1 cellular context compared by ENCODE assay signal in the genomic region with DNA sequence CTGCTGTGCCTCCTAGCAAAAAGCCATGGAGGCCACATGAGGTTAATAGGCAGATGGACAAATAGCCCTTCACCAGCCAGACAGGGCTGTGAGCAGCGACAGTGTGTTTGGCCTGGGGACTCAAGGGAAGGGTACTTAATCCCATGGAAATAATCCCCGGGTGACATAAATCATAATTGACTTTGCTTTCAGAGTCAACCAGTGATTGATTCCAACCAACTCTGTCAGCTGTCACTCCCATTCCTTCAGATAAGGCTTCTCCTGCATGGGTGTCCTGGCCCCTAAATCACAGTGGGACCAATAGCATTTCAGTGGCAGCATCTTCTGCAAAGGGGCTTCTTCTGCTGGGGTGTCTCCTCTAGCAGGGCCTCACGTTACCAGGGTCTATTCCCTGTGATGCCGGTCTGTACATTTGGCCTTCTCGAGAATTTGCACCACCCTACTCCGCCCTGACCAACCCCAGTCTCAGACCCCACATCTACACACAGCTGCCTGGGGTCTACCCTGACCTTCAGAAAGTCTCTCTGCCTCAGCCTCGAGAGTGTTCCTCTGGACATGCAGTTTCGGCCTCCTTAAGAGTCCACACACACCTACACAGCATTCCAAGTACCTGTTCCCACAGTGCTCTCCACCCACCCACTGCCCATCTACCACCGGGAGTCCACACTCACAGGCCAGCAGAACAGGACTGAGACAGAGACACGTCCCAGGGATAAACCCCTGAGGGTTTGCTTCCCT.
TF ChIP-seq lines count a peak whose summit lies in the region.

No MANE protein-coding gene starts in this region.

TF ChIP-seq in neural cell, 6 proteins besides CTCF, POLR2A, EP300 and RAD21 (continued from another document):
- TF ChIP-seq TAF1 (IDR thresholded peaks at IDR 0.05; ENCODE audit: low read depth) = no peak
- no peak for TF ChIP-seq MXI1 (conservative IDR thresholded peaks at IDR 0.05; ENCODE audit: poor library complexity, severe bottlenecking)
- TF ChIP-seq, protein P1, sequence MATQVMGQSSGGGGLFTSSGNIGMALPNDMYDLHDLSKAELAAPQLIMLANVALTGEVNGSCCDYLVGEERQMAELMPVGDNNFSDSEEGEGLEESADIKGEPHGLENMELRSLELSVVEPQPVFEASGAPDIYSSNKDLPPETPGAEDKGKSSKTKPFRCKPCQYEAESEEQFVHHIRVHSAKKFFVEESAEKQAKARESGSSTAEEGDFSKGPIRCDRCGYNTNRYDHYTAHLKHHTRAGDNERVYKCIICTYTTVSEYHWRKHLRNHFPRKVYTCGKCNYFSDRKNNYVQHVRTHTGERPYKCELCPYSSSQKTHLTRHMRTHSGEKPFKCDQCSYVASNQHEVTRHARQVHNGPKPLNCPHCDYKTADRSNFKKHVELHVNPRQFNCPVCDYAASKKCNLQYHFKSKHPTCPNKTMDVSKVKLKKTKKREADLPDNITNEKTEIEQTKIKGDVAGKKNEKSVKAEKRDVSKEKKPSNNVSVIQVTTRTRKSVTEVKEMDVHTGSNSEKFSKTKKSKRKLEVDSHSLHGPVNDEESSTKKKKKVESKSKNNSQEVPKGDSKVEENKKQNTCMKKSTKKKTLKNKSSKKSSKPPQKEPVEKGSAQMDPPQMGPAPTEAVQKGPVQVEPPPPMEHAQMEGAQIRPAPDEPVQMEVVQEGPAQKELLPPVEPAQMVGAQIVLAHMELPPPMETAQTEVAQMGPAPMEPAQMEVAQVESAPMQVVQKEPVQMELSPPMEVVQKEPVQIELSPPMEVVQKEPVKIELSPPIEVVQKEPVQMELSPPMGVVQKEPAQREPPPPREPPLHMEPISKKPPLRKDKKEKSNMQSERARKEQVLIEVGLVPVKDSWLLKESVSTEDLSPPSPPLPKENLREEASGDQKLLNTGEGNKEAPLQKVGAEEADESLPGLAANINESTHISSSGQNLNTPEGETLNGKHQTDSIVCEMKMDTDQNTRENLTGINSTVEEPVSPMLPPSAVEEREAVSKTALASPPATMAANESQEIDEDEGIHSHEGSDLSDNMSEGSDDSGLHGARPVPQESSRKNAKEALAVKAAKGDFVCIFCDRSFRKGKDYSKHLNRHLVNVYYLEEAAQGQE (IDR thresholded peaks at IDR 0.05; ENCODE audit: borderline replicate concordance) = no peak
- no peak for TF ChIP-seq POLR2AphosphoS5 (IDR thresholded peaks at IDR 0.05)
- no peak for TF ChIP-seq EZH2 (IDR thresholded peaks at IDR 0.05; ENCODE audit: borderline replicate concordance, insufficient read depth, low read length, poor library complexity, severe bottlenecking)
TF ChIP-seq in neural cell: peak in this region for 0.
